ENCODE assay signal across 8 cellular contexts in genomic region chr6:83536034-83536646, GRCh38. TPM values are rescaled to one million over a fixed set of nuclear protein-coding genes. Genes with fewer than 3 reads are reported as not detected.
DNase-seq lines count a peak whose midpoint lies in the region; ATAC-seq, FAIRE-seq and TF ChIP-seq lines count a peak whose summit lies in the region.

No MANE protein-coding gene starts in this region.

- no peaks in the 10 kb centered on the region for H3K4me1 ChIP-seq in heart left ventricle

- peaks cover 0 to 3% (median 0%) of the 10 kb centered on the region in 9 donors for H3K27me3 ChIP-seq in heart left ventricle

- peak; percentile 41 for FAIRE-seq in H54 (lab: Jason Lieb, UNC)

- H3K36me3 ChIP-seq in heart left ventricle, result no peaks in the 10 kb centered on the region

- peak; percentile 27 to 83 (median 56) for TF ChIP-seq CTCF in heart left ventricle (IDR thresholded peaks at IDR 0.05)

- WGBS in heart left ventricle, 4 donors, result 40 to 54% (median 49%) methylated on average over 5 of the region's 5 CpGs

- TF ChIP-seq POLR2A in heart left ventricle (IDR thresholded peaks at IDR 0.05) (no peak), H54 (IDR thresholded peaks at IDR 0.05; ENCODE audit: low read depth, low read length) (no peak)

- H3K4me3 ChIP-seq in heart left ventricle, result no peak overlapping the region

- peaks cover 0 to 6% (median 0%) of the 10 kb centered on the region in 12 donors for H3K9me3 ChIP-seq in heart left ventricle

- ATAC-seq in heart left ventricle (no peak), Right ventricle myocardium inferior (no peak), HG03025 (IDR thresholded peaks at IDR 0.05; ENCODE audit: low FRiP score, unreplicated experiment) (no peak)

- intact Hi-C loops in heart left ventricle (cut with DNase I) (no loop called here), Right ventricle myocardium inferior (cut with DNase I) (no loop called here)

- H3K27ac ChIP-seq in heart left ventricle, result no peak overlapping the region

- DNase-seq in heart left ventricle (peak in 1 of 5 donors; percentile 30), Right ventricle myocardium inferior (ENCODE audit: missing footprints) (no peak), H54 (ENCODE audit: insufficient read length, low spot score) (peak; percentile 6), NCI-H1694 (lab: John Stamatoyannopoulos, UW) (peak; percentile 48), activated T-cell treated with anti-CD3 and anti-CD28 coated beads for 48 hours (ENCODE audit: low read depth) (peak; percentile 18), glomerular visceral epithelial cell (ENCODE audit: extremely low spot score) (peak; percentile 44)
- DNase-seq in stimulated activated CD4-positive, alpha-beta T cell treated with anti-CD3 and anti-CD28 coated beads, Interleukin-1b, Interleukin-23, amount 100 ng/mL, for 48 hours, result peak; percentile 35

RNA-seq across cellular contexts. Expression of gene PRSS35, which starts 23.8 kb away (rescaled TPM):
- total RNA-seq in heart left ventricle (under 1 TPM in 4 of 9 donors, not detected in 5; 0.20 to 0.75 (median 0.49) TPM), Right ventricle myocardium inferior (not detected)
- under 1 TPM; 0.08 to 0.15 TPM for polyA plus RNA-seq in heart left ventricle
